In genomic region chr2:215771241-215771640, GRCh38 we compare ENCODE assay signal across 1 cellular context.
TF ChIP-seq lines count a peak whose summit lies in the region.

No MANE protein-coding gene starts in this region.

TF ChIP-seq in HepG2, 621 proteins besides CTCF, POLR2A, EP300 and RAD21 (continued from another document):
- no peak for TF ChIP-seq IKZF4 (CRISPR knock-in tag; IDR thresholded peaks at IDR 0.05; ENCODE audit: borderline replicate concordance, low read depth, not compliant biosample characterization)
- 0 out of 2 replicates have a peak, but pooled peaks have one; percentile 17 for TF ChIP-seq KLF11 (CRISPR knock-in tag; IDR thresholded peaks at IDR 0.05)
